Comparison of ENCODE assay signal across 7 cellular contexts in the genomic region with DNA sequence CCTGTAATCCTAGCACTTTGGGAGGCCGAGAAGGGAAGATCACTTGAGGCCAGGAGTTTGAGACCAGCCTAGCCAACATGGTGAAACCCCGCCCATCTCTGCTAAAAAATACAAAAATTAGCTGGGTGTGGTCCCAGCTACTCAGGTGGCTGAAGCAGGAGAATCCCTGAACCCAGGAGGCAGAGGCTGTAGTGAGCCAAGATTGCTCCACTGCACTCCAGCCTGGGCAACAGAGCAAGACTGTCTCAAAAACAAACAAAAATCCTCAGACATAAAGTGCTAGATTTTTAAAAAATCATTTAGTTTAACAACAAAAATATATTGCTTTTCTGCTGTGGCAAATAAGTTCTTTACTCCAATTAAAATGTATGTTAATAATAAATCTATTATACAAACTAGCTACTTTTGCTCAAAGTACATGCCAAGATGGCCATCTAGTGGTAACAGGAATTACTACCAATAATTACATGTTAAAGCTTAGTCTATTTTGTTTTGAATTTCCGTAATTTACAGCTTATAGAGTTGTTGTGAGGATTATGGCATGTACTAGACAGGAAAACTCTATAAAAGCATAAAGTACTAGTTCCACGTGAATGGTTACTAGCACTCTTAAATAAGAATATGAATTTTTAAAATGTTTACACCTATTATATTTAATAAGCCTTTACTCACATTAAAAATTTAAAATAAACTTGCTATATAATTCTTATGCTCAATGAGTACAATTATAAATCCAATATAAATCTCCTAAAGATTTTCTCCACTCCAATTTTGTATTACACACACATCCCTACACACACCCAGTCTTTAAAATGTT. TPM values are rescaled to one million over a fixed set of nuclear protein-coding genes. Genes with fewer than 3 reads are reported as not detected.
DNase-seq lines count a peak whose midpoint lies in the region; ATAC-seq, FAIRE-seq and TF ChIP-seq lines count a peak whose summit lies in the region.

No MANE protein-coding gene starts in this region.

- H3K9me3 ChIP-seq in RWPE2 (ENCODE audit: severe bottlenecking) (no peaks in the 10 kb centered on the region), ovary (no peaks in the 10 kb centered on the region)

- TF ChIP-seq POLR2A in ovary (IDR thresholded peaks at IDR 0.05): no peak

- H3K4me3 ChIP-seq in RWPE2 (ENCODE audit: severe bottlenecking) (no peak overlapping the region), epithelial cell of esophagus (ENCODE audit: low read length) (no peak overlapping the region), ovary (no peak overlapping the region)

- H3K36me3 ChIP-seq in RWPE2 (ENCODE audit: low read depth) (no peaks in the 10 kb centered on the region), ovary (no peaks in the 10 kb centered on the region)

- TF ChIP-seq EP300 in ovary (IDR thresholded peaks at IDR 0.05): no peak

- intact Hi-C loops in ovary (cut with DNase I): no loop called here

- DNase-seq in HTR-8/SVneo (ENCODE audit: insufficient read length, low spot score) (peak; percentile 24), RWPE2 (ENCODE audit: low spot score) (no peak), epithelial cell of esophagus (ENCODE audit: low read depth) (peak; percentile 62), ovary (no peak), mesenteric fat pad (ENCODE audit: low spot score) (no peak)
- DNase-seq in activated naive CD4-positive, alpha-beta T cell treated with anti-CD3 and anti-CD28 coated beads, Interleukin-2, amount 50 U/mL, for 16 hours: no peak

- peak; percentile 98 for TF ChIP-seq CTCF in RWPE2 (IDR thresholded peaks at IDR 0.05; ENCODE audit: poor library complexity, severe bottlenecking)
- peak; percentile 54 for TF ChIP-seq CTCF in epithelial cell of esophagus (IDR thresholded peaks at IDR 0.05; ENCODE audit: insufficient read depth, low read depth, low read length, missing control alignments)
- peak in 2 of 3 donors; percentile 24 to 37 for TF ChIP-seq CTCF in ovary (IDR thresholded peaks at IDR 0.05)

- 45 to 50% (median 48%) methylated on average over 4 of the region's 4 CpGs for WGBS in ovary, 3 donors

- FAIRE-seq in G401.6 (lab: Jason Lieb, UNC): peak; percentile 96
- FAIRE-seq in HTR-8/SVneo (lab: Jason Lieb, UNC): no peak

- no peak overlapping the region for H3K27ac ChIP-seq in RWPE2 (ENCODE audit: poor library complexity, severe bottlenecking)
- no peak overlapping the region for H3K27ac ChIP-seq in ovary

- peak; percentile 71 for ATAC-seq in RWPE2 (ENCODE audit: low read depth)

- no peaks in the 10 kb centered on the region for H3K27me3 ChIP-seq in RWPE2 (ENCODE audit: insufficient read depth, poor library complexity, severe bottlenecking)
- H3K27me3 ChIP-seq in ovary: no peaks in the 10 kb centered on the region

- H3K4me1 ChIP-seq in RWPE2 (ENCODE audit: insufficient read depth, poor library complexity, severe bottlenecking) (peaks cover 5% of the 10 kb centered on the region), ovary (ENCODE audit: insufficient read depth) (no peaks in the 10 kb centered on the region)

RNA-seq across cellular contexts. Expression of gene GABPB1, which starts 39.0 kb away (rescaled TPM):
- 10 to 100 TPM; 13.9 to 21.9 (median 16.0) TPM for total RNA-seq in ovary
- polyA plus RNA-seq in ovary: 10 to 100 TPM in 1 of 2 donors, 1 to 10 TPM in 1; 7.0 to 11.6 TPM
- total RNA-seq in mesenteric fat pad: 22.0 TPM

RNA-seq across cellular contexts. Expression of gene HDC, which starts 50.5 kb away (rescaled TPM):
- 1 to 10 TPM in 1 of 7 donors, under 1 TPM in 2, not detected in 4; 0.13 to 1.2 (median 0.94) TPM for total RNA-seq in ovary
- 1 to 10 TPM in 1 of 2 donors, under 1 TPM in 1; 0.91 to 2.4 TPM for polyA plus RNA-seq in ovary
- total RNA-seq in mesenteric fat pad: 3.2 TPM

Comparison
In these comparisons a context has a peak if more than half of its experiments do, and no peak if none do; other contexts are left out.
1. DNase-seq: peak in HTR-8/SVneo (single experiment) and epithelial cell of esophagus (single experiment); none in RWPE2 (single experiment), ovary (0 of 5), activated naive CD4-positive, alpha-beta T cell treated with anti-CD3 and anti-CD28 coated beads, Interleukin-2, amount 50 U/mL, for 16 hours (single experiment) and mesenteric fat pad (single experiment).
2. CTCF ChIP-seq: peak in every context shown above with its lines; median percentile 98 in RWPE2; 54 in epithelial cell of esophagus; 30 in ovary.